In genomic region chr17:81388091-81388611, GRCh38 we compare ENCODE assay signal across 1 cellular context.
TF ChIP-seq lines count a peak whose summit lies in the region.

No MANE protein-coding gene starts in this region.

TF ChIP-seq in HEK293, 187 proteins besides CTCF, POLR2A, EP300 and RAD21 (continued from another document):
- TF ChIP-seq HIC1 (tag by site-specific recombination; IDR thresholded peaks at IDR 0.05) (peak; percentile 49; the same call in 1 of the 2 replicates), GLIS2 (tag by site-specific recombination; IDR thresholded peaks at IDR 0.05) (peak; percentile 55), ZNF677 (tag by site-specific recombination; IDR thresholded peaks at IDR 0.05) (no peak), ZBTB21 (tag by site-specific recombination; IDR thresholded peaks at IDR 0.05) (no peak)
